ENCODE assay signal across 24 cellular contexts in genomic region chr17:9666461-9667050, GRCh38. TPM values are rescaled to one million over a fixed set of nuclear protein-coding genes. Genes with fewer than 3 reads are reported as not detected.
A peak's percentile ranks its signal among the peaks of the same experiment; 100 is the strongest.
DNase-seq lines count a peak whose midpoint lies in the region; ATAC-seq lines count a peak whose summit lies in the region.
"Had no signal": no experiment of that assay in that cellular context is flagged by ENCODE, and none has a peak within 500 bp of the region (broad histone marks: within the 10 kb centered on the region; RNA-seq: fewer than 3 reads in every experiment).

No MANE protein-coding gene starts in this region.

- ATAC-seq in activated naive CD8-positive, alpha-beta T cell treated with anti-CD3 and anti-CD28 coated beads, Interleukin-2, amount 10 ng/mL, durations not matched to agents 7 days and 5 days (ENCODE audit: low read depth) = peak; percentile 90
- no peak for ATAC-seq in activated naive CD8-positive, alpha-beta T cell treated with anti-CD3 and anti-CD28 coated beads, Interleukin-2, amount 50 U/mL, for 24 hours
- peak; percentile 74 for ATAC-seq in effector memory CD8-positive, alpha-beta T cell (replicated peaks)
- ATAC-seq: gastroesophageal sphincter; naive thymus-derived CD4-positive, alpha-beta T cell; WTC11 had no signal

- no peaks in the 10 kb centered on the region for H3K36me3 Mint-ChIP-seq in activated naive CD8-positive, alpha-beta T cell treated with anti-CD3 and anti-CD28 coated beads, Interleukin-2, amount 10 ng/mL, durations not matched to agents 7 days and 5 days
- no peaks in the 10 kb centered on the region for H3K36me3 Mint-ChIP-seq in activated naive CD8-positive, alpha-beta T cell treated with anti-CD3 and anti-CD28 coated beads, Interleukin-2, amount 50 U/mL, for 24 hours (ENCODE audit: low read depth)
- H3K36me3 Mint-ChIP-seq in effector memory CD8-positive, alpha-beta T cell (ENCODE audit: insufficient read depth) = no peaks in the 10 kb centered on the region
- H3K36me3 Mint-ChIP-seq: naive thymus-derived CD4-positive, alpha-beta T cell had no signal

- no peak overlapping the region for H3K27ac Mint-ChIP-seq in activated naive CD8-positive, alpha-beta T cell treated with anti-CD3 and anti-CD28 coated beads, Interleukin-2, amount 10 ng/mL, durations not matched to agents 7 days and 5 days
- no peak overlapping the region for H3K27ac Mint-ChIP-seq in activated naive CD8-positive, alpha-beta T cell treated with anti-CD3 and anti-CD28 coated beads, Interleukin-2, amount 50 U/mL, for 24 hours
- peak overlapping the region in 1 of 2 donors; percentile 19 for H3K27ac Mint-ChIP-seq in effector memory CD8-positive, alpha-beta T cell
- H3K27ac Mint-ChIP-seq: naive thymus-derived CD4-positive, alpha-beta T cell; type B pancreatic cell; WTC11 had no signal

- no peaks in the 10 kb centered on the region for H3K9me3 Mint-ChIP-seq in activated naive CD8-positive, alpha-beta T cell treated with anti-CD3 and anti-CD28 coated beads, Interleukin-2, amount 10 ng/mL, durations not matched to agents 7 days and 5 days
- H3K9me3 Mint-ChIP-seq in activated naive CD8-positive, alpha-beta T cell treated with anti-CD3 and anti-CD28 coated beads, Interleukin-2, amount 50 U/mL, for 24 hours = no peaks in the 10 kb centered on the region
- no peaks in the 10 kb centered on the region for H3K9me3 Mint-ChIP-seq in effector memory CD8-positive, alpha-beta T cell

- POLR2A ChIA-PET in activated naive CD8-positive, alpha-beta T cell treated with anti-CD3 and anti-CD28 coated beads, Interleukin-2, amount 10 ng/mL, durations not matched to agents 7 days and 5 days (lab: Charles Lee) = no interaction called here

- no peak for DNase-seq in activated naive CD8-positive, alpha-beta T cell treated with anti-CD3 and anti-CD28 coated beads, Interleukin-2, amount 10 ng/mL, durations not matched to agents 7 days and 5 days
- no peak for DNase-seq in activated naive CD8-positive, alpha-beta T cell treated with anti-CD3 and anti-CD28 coated beads, Interleukin-2, amount 50 U/mL, for 24 hours
- peak; percentile 55 for DNase-seq in M059J (ENCODE audit: low read depth)
- DNase-seq in effector memory CD8-positive, alpha-beta T cell = no peak
- no peak for DNase-seq in NCI-H524 (lab: John Stamatoyannopoulos, UW)
- DNase-seq in COR-L47 (lab: John Stamatoyannopoulos, UW) = no peak
- DNase-seq in inferior parietal cortex (ENCODE audit: extremely low spot score) = no peak
- DNase-seq: activated naive CD4-positive, alpha-beta T cell treated with Interleukin-2 at 50 U/mL for 16 hours; activated T-cell treated with anti-CD3 and anti-CD28 coated beads, Interleukin-2, amount 50 U/mL, for 48 hours; amygdala; brain microvascular endothelial cell; cerebellar nuclear complex; dermis blood vessel endothelial cell; Karpas-422; naive thymus-derived CD4-positive, alpha-beta T cell; NCI-H1436 treated with DMSO at 0.1 percent for 48 hours; NCI-H2081 treated with DMSO at 0.1 percent for 48 hours; NCI-H226; NCI-H748 treated with DMSO at 0.1 percent for 48 hours; stimulated activated CD4-positive, alpha-beta T cell treated with anti-CD3 and anti-CD28 coated beads, Interleukin-4, amount 100 ng/mL, for 24 hours; substantia nigra had no signal

- peaks cover 21% of the 10 kb centered on the region for H3K4me1 Mint-ChIP-seq in activated naive CD8-positive, alpha-beta T cell treated with anti-CD3 and anti-CD28 coated beads, Interleukin-2, amount 10 ng/mL, durations not matched to agents 7 days and 5 days
- peaks cover 10% of the 10 kb centered on the region for H3K4me1 Mint-ChIP-seq in activated naive CD8-positive, alpha-beta T cell treated with anti-CD3 and anti-CD28 coated beads, Interleukin-2, amount 50 U/mL, for 24 hours
- H3K4me1 Mint-ChIP-seq in effector memory CD8-positive, alpha-beta T cell (ENCODE audit: low read depth in 2 of 2) = peaks cover 9 to 31% of the 10 kb centered on the region in 2 donors

- H3K27me3 Mint-ChIP-seq in activated naive CD8-positive, alpha-beta T cell treated with anti-CD3 and anti-CD28 coated beads, Interleukin-2, amount 10 ng/mL, durations not matched to agents 7 days and 5 days = peaks cover 21% of the 10 kb centered on the region
- peaks cover 9% of the 10 kb centered on the region for H3K27me3 Mint-ChIP-seq in activated naive CD8-positive, alpha-beta T cell treated with anti-CD3 and anti-CD28 coated beads, Interleukin-2, amount 50 U/mL, for 24 hours
- peaks cover 36 to 42% of the 10 kb centered on the region in 2 donors for H3K27me3 Mint-ChIP-seq in effector memory CD8-positive, alpha-beta T cell

- peak overlapping the region; percentile 8 for H3K4me3 Mint-ChIP-seq in activated naive CD8-positive, alpha-beta T cell treated with anti-CD3 and anti-CD28 coated beads, Interleukin-2, amount 10 ng/mL, durations not matched to agents 7 days and 5 days
- H3K4me3 Mint-ChIP-seq in activated naive CD8-positive, alpha-beta T cell treated with anti-CD3 and anti-CD28 coated beads, Interleukin-2, amount 50 U/mL, for 24 hours = no peak overlapping the region
- peak overlapping the region in 1 of 2 donors; percentile 2 for H3K4me3 Mint-ChIP-seq in effector memory CD8-positive, alpha-beta T cell
- H3K4me3 Mint-ChIP-seq: naive thymus-derived CD4-positive, alpha-beta T cell; type B pancreatic cell; WTC11 had no signal

RNA-seq across cellular contexts. Expression of gene USP43, which starts 21.2 kb away (rescaled TPM):
- under 1 TPM in 1 of 2 experiments, not detected in 1; 0.48 TPM for total RNA-seq in activated naive CD8-positive, alpha-beta T cell treated with anti-CD3 and anti-CD28 coated beads, Interleukin-2, amount 10 ng/mL, durations not matched to agents 7 days and 5 days
- total RNA-seq in M059J (2014; rRNA removed; shearing (Covaris generic)) = 0.27 and 1.7 TPM in 2 replicates
